13 cellular contexts compared by ENCODE assay signal in genomic region chr1:56575865-56576264, GRCh38. TPM values are rescaled to one million over a fixed set of nuclear protein-coding genes. Genes with fewer than 3 reads are reported as not detected.
A peak's percentile ranks its signal among the peaks of the same experiment; 100 is the strongest.
DNase-seq lines count a peak whose midpoint lies in the region; ATAC-seq and TF ChIP-seq lines count a peak whose summit lies in the region.
"Had no signal": no experiment of that assay in that cellular context is flagged by ENCODE, and none has a peak within 500 bp of the region (broad histone marks: within the 10 kb centered on the region; RNA-seq: fewer than 3 reads in every experiment).

No MANE protein-coding gene starts in this region.

- ATAC-seq in GM21515 (IDR thresholded peaks at IDR 0.05; ENCODE audit: unreplicated experiment), result no peak
- ATAC-seq in GM21576 (IDR thresholded peaks at IDR 0.05; ENCODE audit: unreplicated experiment), result no peak
- ATAC-seq: stimulated activated naive B cell treated with anti-CD40 and anti-IgM and Interleukin-4, amounts not matched to agents 10 μg/mL and 1 μg/mL and 100 μg/mL, for 72 hours had no signal

- H2AFZ ChIP-seq in mesenchymal stem cell (ENCODE audit: low read depth, low read length), result no peak overlapping the region

- H3K4me2 ChIP-seq in mesenchymal stem cell (ENCODE audit: low read length, poor library complexity, severe bottlenecking), result no peak overlapping the region

- no peak overlapping the region for H2BK120ac ChIP-seq in mesenchymal stem cell (ENCODE audit: low read depth, low read length)

- no peak overlapping the region for H2BK15ac ChIP-seq in mesenchymal stem cell (ENCODE audit: low read depth, poor library complexity, severe bottlenecking)

- H3K4me3 ChIP-seq in coronary artery (peak overlapping the region; percentile 85), mesenchymal stem cell (ENCODE audit: insufficient read depth in 1 of 2, low read depth in 1 of 2, low read length in 2 of 2) (peak overlapping the region in 1 of 2 experiments; percentile 95)

- H2BK5ac ChIP-seq in mesenchymal stem cell (ENCODE audit: low read depth, low read length, poor library complexity, severe bottlenecking), result no peak overlapping the region

- 82% methylated on average over 3 of the region's 3 CpGs for WGBS in mesenchymal stem cell

- H3K23ac ChIP-seq in mesenchymal stem cell (ENCODE audit: low read length in 2 of 2), result no peak overlapping the region

- no peak for TF ChIP-seq CTCF in coronary artery (IDR thresholded peaks at IDR 0.05)

- no peaks in the 10 kb centered on the region for H3K9me3 ChIP-seq in mesenchymal stem cell (ENCODE audit: control insufficient read depth, low read length)

- H3K18ac ChIP-seq in mesenchymal stem cell (ENCODE audit: low read depth in 1 of 2, low read length in 2 of 2), result no peak overlapping the region

- H3K27me3 ChIP-seq in mesenchymal stem cell (ENCODE audit: control insufficient read depth in 1 of 2, insufficient read depth in 1 of 2, low read length in 2 of 2), result no peaks in the 10 kb centered on the region

- peaks cover 5% of the 10 kb centered on the region for H3K4me1 ChIP-seq in mesenchymal stem cell (ENCODE audit: control insufficient read depth, insufficient read depth, low read depth, low read length)

- peaks cover 0 to 68% of the 10 kb centered on the region in 2 experiments for H3K36me3 ChIP-seq in mesenchymal stem cell (ENCODE audit: control insufficient read depth in 1 of 2, insufficient read depth in 2 of 2, low read depth in 1 of 2, low read length in 2 of 2)

- H3K9ac ChIP-seq in mesenchymal stem cell (ENCODE audit: low read length), result peak overlapping the region; percentile 97

- no peak overlapping the region for H2BK12ac ChIP-seq in mesenchymal stem cell (ENCODE audit: low read length in 2 of 2)

- DNase-seq in Kasumi-1 (lab: John Stamatoyannopoulos, UW) (peak; percentile 64 to 66), coronary artery (ENCODE audit: low spot score) (no peak), mesenchymal stem cell (no peak), iPS-NIHi7 (ENCODE audit: extremely low spot score) (no peak), RKO (ENCODE audit: low spot score) (no peak)
- DNase-seq: activated CD4-positive, alpha-beta T cell treated with anti-CD3 and anti-CD28 coated beads for 4 hours; activated naive CD4-positive, alpha-beta T cell treated with anti-CD3 and anti-CD28 coated beads, Interleukin-2, amount 50 U/mL, for 16 hours; stimulated activated naive B cell treated with anti-CD40 and anti-IgM and Interleukin-4, amounts not matched to agents 10 μg/mL and 1 μg/mL and 100 μg/mL, for 72 hours had no signal

- no peak overlapping the region for H4K91ac ChIP-seq in mesenchymal stem cell (ENCODE audit: low read length)

- H2AK5ac ChIP-seq in mesenchymal stem cell (ENCODE audit: low read length, severe bottlenecking), result no peak overlapping the region

- H3K27ac ChIP-seq in coronary artery, result peak overlapping the region in 1 of 2 donors; percentile 8
- no peak overlapping the region for H3K27ac ChIP-seq in mesenchymal stem cell (ENCODE audit: low read length, poor library complexity, severe bottlenecking)
- H3K27ac ChIP-seq in temporal lobe (ENCODE audit: low read depth, low read length), result peak overlapping the region; percentile 7
- H3K27ac ChIP-seq: epithelial cell of prostate had no signal

- no peak overlapping the region for H4K8ac ChIP-seq in mesenchymal stem cell (ENCODE audit: low read length)

- peaks cover 3% of the 10 kb centered on the region for H3K79me1 ChIP-seq in mesenchymal stem cell (replicated peaks; ENCODE audit: low read length, poor library complexity, severe bottlenecking)

- H3K4ac ChIP-seq in mesenchymal stem cell (ENCODE audit: low read depth in 1 of 2, low read length in 2 of 2), result no peak overlapping the region

- H3K14ac ChIP-seq in mesenchymal stem cell (ENCODE audit: low read length in 2 of 2), result no peak overlapping the region

RNA-seq across cellular contexts. Expression of gene PLPP3, which starts 3.5 kb away (rescaled TPM):
- polyA plus RNA-seq in mesenchymal stem cell (2013, experiment 1 of 2), result 72.2 TPM
- polyA plus RNA-seq in mesenchymal stem cell (2013, experiment 2 of 2), result 74.4 TPM
- total RNA-seq in temporal lobe, result 36.4 TPM
- total RNA-seq: G401 had no signal

Comparison
In these comparisons a context has a peak if more than half of its experiments do, and no peak if none do; other contexts are left out.
1. DNase-seq: peak in Kasumi-1 (2 of 2); none in coronary artery (single experiment), mesenchymal stem cell (single experiment), iPS-NIHi7 (single experiment) and RKO (single experiment).